Comparison of ENCODE assay signal across 16 cellular contexts in the genomic region with DNA sequence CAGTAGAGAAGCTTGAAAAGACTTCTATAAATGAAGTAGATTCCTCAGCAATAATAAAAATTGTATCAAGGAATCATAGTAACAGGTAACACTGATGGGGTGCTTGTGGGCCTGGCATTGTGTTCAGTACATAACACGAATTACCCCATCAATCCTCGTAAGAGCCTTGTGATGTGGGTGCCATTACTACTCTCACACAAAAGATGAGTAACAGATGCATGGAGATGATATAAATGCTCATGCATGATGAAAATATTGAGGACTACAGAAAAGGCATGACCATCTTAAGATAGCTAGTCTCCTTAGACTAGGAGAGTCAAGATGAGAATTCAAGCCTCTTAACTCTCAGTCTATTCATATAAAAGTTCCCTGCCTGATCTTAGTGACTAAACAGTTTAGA.
DNase-seq lines count a peak whose midpoint lies in the region; ATAC-seq and TF ChIP-seq lines count a peak whose summit lies in the region.
"Had no signal": no experiment of that assay in that cellular context is flagged by ENCODE, and none has a peak within 500 bp of the region (broad histone marks: within the 10 kb centered on the region; RNA-seq: fewer than 3 reads in every experiment).

No MANE protein-coding gene starts in this region.

- no peak overlapping the region for H2AFZ ChIP-seq in smooth muscle cell (ENCODE audit: low read depth)

- H3K9me3 ChIP-seq in SK-N-MC (ENCODE audit: low read depth, low read length) (0 out of 2 replicates have a peak, but pooled peaks cover 3% of the 10 kb centered on the region), smooth muscle cell (replicated peaks; ENCODE audit: low read depth) (no peaks in the 10 kb centered on the region), BE2C (no peaks in the 10 kb centered on the region)
- H3K9me3 ChIP-seq: A549; BLaER1 treated with 17β-estradiol and CSF1 and Interleukin-3, amounts not matched to agents 10 nM and 100 nM; Caco-2 had no signal

- H3F3A ChIP-seq in smooth muscle cell (ENCODE audit: low read depth), result peaks cover 7% of the 10 kb centered on the region

- peak overlapping the region; percentile 40 for H3K4me2 ChIP-seq in smooth muscle cell
- H3K4me2 ChIP-seq: A549; BLaER1 treated with 17β-estradiol and CSF1 and Interleukin-3, amounts not matched to agents 10 nM and 100 nM had no signal

- H3K27ac ChIP-seq in SK-N-MC, result peak overlapping the region; percentile 92
- H3K27ac ChIP-seq in smooth muscle cell (ENCODE audit: low read depth), result no peak overlapping the region
- H3K27ac ChIP-seq: 22Rv1; A549; BLaER1 treated with 17β-estradiol and CSF1 and Interleukin-3, amounts not matched to agents 10 nM and 100 nM; C4-2B had no signal

- H3K36me3 ChIP-seq in SK-N-MC (ENCODE audit: insufficient read depth, low read length) (no peaks in the 10 kb centered on the region), smooth muscle cell (ENCODE audit: low read depth) (no peaks in the 10 kb centered on the region), BE2C (no peaks in the 10 kb centered on the region)
- H3K36me3 ChIP-seq: BLaER1 treated with 17β-estradiol and CSF1 and Interleukin-3, amounts not matched to agents 10 nM and 100 nM had no signal

- H4K20me1 ChIP-seq in smooth muscle cell (ENCODE audit: low read depth), result no peaks in the 10 kb centered on the region
- H4K20me1 ChIP-seq: BLaER1 treated with 17β-estradiol and CSF1 and Interleukin-3, amounts not matched to agents 10 nM and 100 nM had no signal

- DNase-seq in AG10803 (ENCODE audit: low read depth), result peak; percentile 33
- DNase-seq in SK-N-MC (ENCODE audit: low read depth, low spot score), result no peak
- DNase-seq in smooth muscle cell (lab: John Stamatoyannopoulos, UW; ENCODE audit: unreplicated experiment), result no peak
- no peak for DNase-seq in BE2C
- DNase-seq: Caco-2; Calu3; CD4-positive, alpha-beta T cell; CD8-positive, alpha-beta T cell; DMS79 treated with DMSO at 0.1 percent for 48 hours; GF-D8 had no signal

- no peaks in the 10 kb centered on the region for H3K27me3 ChIP-seq in smooth muscle cell (ENCODE audit: low read depth)
- H3K27me3 ChIP-seq in BE2C, result no peaks in the 10 kb centered on the region; the same call in 1 of the 2 replicates
- H3K27me3 ChIP-seq: BLaER1 treated with 17β-estradiol and CSF1 and Interleukin-3, amounts not matched to agents 10 nM and 100 nM had no signal

- H3K4me1 ChIP-seq in smooth muscle cell (ENCODE audit: low read depth), result no peaks in the 10 kb centered on the region
- no peaks in the 10 kb centered on the region for H3K4me1 ChIP-seq in BE2C
- H3K4me1 ChIP-seq: A549; BLaER1 treated with 17β-estradiol and CSF1 and Interleukin-3, amounts not matched to agents 10 nM and 100 nM; Caco-2 had no signal

- WGBS in smooth muscle cell (ENCODE audit: low lambda C conversion rate), result 83% methylated on average over 2 of the region's 2 CpGs

- H3K79me2 ChIP-seq in smooth muscle cell (ENCODE audit: low read depth), result no peaks in the 10 kb centered on the region

- H3K4me3 ChIP-seq in AG10803 (ENCODE audit: low read length) (no peak overlapping the region), SK-N-MC (peak overlapping the region; percentile 54), smooth muscle cell (no peak overlapping the region), BE2C (ENCODE audit: low read depth, low read length) (no peak overlapping the region)
- H3K4me3 ChIP-seq: A549; BLaER1 treated with 17β-estradiol and CSF1 and Interleukin-3, amounts not matched to agents 10 nM and 100 nM; GM12878 had no signal

- no peak for TF ChIP-seq CTCF in AG10803 (conservative IDR thresholded peaks at IDR 0.05; ENCODE audit: low read length)
- TF ChIP-seq CTCF in smooth muscle cell (IDR thresholded peaks at IDR 0.05; ENCODE audit: borderline replicate concordance, insufficient read depth, poor library complexity, severe bottlenecking), result no peak
- no peak for TF ChIP-seq CTCF in BE2C (IDR thresholded peaks at IDR 0.05; ENCODE audit: low read depth, low read length)

- H3K9ac ChIP-seq in SK-N-MC (ENCODE audit: insufficient read length), result peak overlapping the region; percentile 16
- no peak overlapping the region for H3K9ac ChIP-seq in smooth muscle cell (ENCODE audit: low read depth)
- H3K9ac ChIP-seq: BLaER1 treated with 17β-estradiol and CSF1 and Interleukin-3, amounts not matched to agents 10 nM and 100 nM had no signal

- ATAC-seq in GM19455 (IDR thresholded peaks at IDR 0.05; ENCODE audit: unreplicated experiment), result no peak
- ATAC-seq: A549; CD8-positive, alpha-beta T cell; GM12878 had no signal
